ENCODE assay signal across 10 cellular contexts in genomic region chr12:97306121-97306520, GRCh38.
DNase-seq lines count a peak whose midpoint lies in the region; ATAC-seq and TF ChIP-seq lines count a peak whose summit lies in the region.
"Had no signal": no experiment of that assay in that cellular context is flagged by ENCODE, and none has a peak within 500 bp of the region (broad histone marks: within the 10 kb centered on the region; RNA-seq: fewer than 3 reads in every experiment).

No MANE protein-coding gene starts in this region.

- ATAC-seq in GM18870 (IDR thresholded peaks at IDR 0.05; ENCODE audit: unreplicated experiment) (peak; percentile 96), GM21717 (IDR thresholded peaks at IDR 0.05; ENCODE audit: unreplicated experiment) (peak; percentile 99), HG03460 (IDR thresholded peaks at IDR 0.05; ENCODE audit: unreplicated experiment) (peak; percentile 96), esophagus mucosa (no peak)
- ATAC-seq: stimulated activated naive CD8-positive, alpha-beta T cell treated with anti-CD3 and anti-CD28 coated beads, Interleukin-15, amount 100 ng/mL, for 72 hours had no signal

- peaks cover 51% of the 10 kb centered on the region for H3K4me1 Mint-ChIP-seq in glutamatergic neuron (ENCODE audit: low read depth, unreplicated experiment)
- H3K4me1 Mint-ChIP-seq: stimulated activated naive CD8-positive, alpha-beta T cell treated with anti-CD3 and anti-CD28 coated beads, Interleukin-15, amount 100 ng/mL, for 72 hours had no signal

- H3K27me3 Mint-ChIP-seq in glutamatergic neuron (ENCODE audit: unreplicated experiment), result peaks cover 11% of the 10 kb centered on the region

- H3K36me3 Mint-ChIP-seq in glutamatergic neuron (ENCODE audit: unreplicated experiment), result no peaks in the 10 kb centered on the region

- H3K27ac Mint-ChIP-seq in glutamatergic neuron (ENCODE audit: unreplicated experiment), result peak overlapping the region; percentile 93
- H3K27ac Mint-ChIP-seq: stimulated activated naive CD8-positive, alpha-beta T cell treated with anti-CD3 and anti-CD28 coated beads, Interleukin-15, amount 100 ng/mL, for 72 hours had no signal

- DNase-seq in glutamatergic neuron (no peak), epidermal melanocyte (ENCODE audit: insufficient read length, low spot score) (no peak), ureter (ENCODE audit: low spot score) (no peak), activated gamma-delta T cell (lab: John Stamatoyannopoulos, UW) (no peak)
- DNase-seq: NCI-H1105 treated with DMSO at 0.1 percent for 48 hours; stimulated activated naive CD8-positive, alpha-beta T cell treated with anti-CD3 and anti-CD28 coated beads, Interleukin-15, amount 100 ng/mL, for 72 hours had no signal

- no peak overlapping the region for H3K4me3 Mint-ChIP-seq in glutamatergic neuron (ENCODE audit: unreplicated experiment)
- H3K4me3 Mint-ChIP-seq: stimulated activated naive CD8-positive, alpha-beta T cell treated with anti-CD3 and anti-CD28 coated beads, Interleukin-15, amount 100 ng/mL, for 72 hours had no signal

- TF ChIP-seq CTCF in glutamatergic neuron (IDR thresholded peaks at IDR 0.05; ENCODE audit: partially characterized antibody, unreplicated experiment), result no peak

- H3K9me3 Mint-ChIP-seq in glutamatergic neuron (ENCODE audit: unreplicated experiment), result peaks cover 21% of the 10 kb centered on the region
- H3K9me3 Mint-ChIP-seq: stimulated activated naive CD8-positive, alpha-beta T cell treated with anti-CD3 and anti-CD28 coated beads, Interleukin-15, amount 100 ng/mL, for 72 hours had no signal
